38 cellular contexts compared by ENCODE assay signal in genomic region chr5:147819371-147819770, GRCh38. TPM values are rescaled to one million over a fixed set of nuclear protein-coding genes. Genes with fewer than 3 reads are reported as not detected.
"Had no signal": no experiment of that assay in that cellular context is flagged by ENCODE, and none has a peak within 500 bp of the region (broad histone marks: within the 10 kb centered on the region; RNA-seq: fewer than 3 reads in every experiment).

No MANE protein-coding gene starts in this region.

- H3K4me3 ChIP-seq: ascending aorta, Peyer's patch had no signal

- H3K27ac ChIP-seq: ascending aorta, KMS-11, Peyer's patch, WERI-Rb-1 had no signal

- H3K36me3 ChIP-seq: ascending aorta, Peyer's patch, WERI-Rb-1 had no signal

- H3K9me3 ChIP-seq: ascending aorta, Peyer's patch had no signal

- H3K9ac ChIP-seq: KMS-11 had no signal

- DNase-seq: activated CD4-positive, alpha-beta memory T cell treated with anti-CD3 and anti-CD28 coated beads, Interleukin-2, amount 10 ng/mL, durations not matched to agents 7 days and 5 days; activated CD4-positive, alpha-beta T cell treated with anti-CD3 and anti-CD28 coated beads for 1 hour; activated CD4-positive, alpha-beta T cell treated with anti-CD3 and anti-CD28 coated beads for 48 hours; activated CD4-positive, CD25-positive, alpha-beta regulatory T cell; activated CD8-positive, alpha-beta memory T cell treated with anti-CD3 and anti-CD28 coated beads for 24 hours; activated CD8-positive, alpha-beta memory T cell treated with anti-CD3 and anti-CD28 coated beads, Interleukin-2, amount 10 ng/mL, durations not matched to agents 7 days and 5 days; activated CD8-positive, alpha-beta memory T cell treated with anti-CD3 and anti-CD28 coated beads, Interleukin-2, amount 50 U/mL, for 48 hours; activated effector memory CD4-positive, alpha-beta T cell treated with anti-CD3 and anti-CD28 coated beads, Interleukin-2, amount 50 U/mL, for 16 hours; activated naive CD4-positive, alpha-beta T cell; activated naive CD4-positive, alpha-beta T cell treated with anti-CD3 and anti-CD28 coated beads, Interleukin-2, amount 50 U/mL, for 16 hours; activated naive CD8-positive, alpha-beta T cell treated with anti-CD3 and anti-CD28 coated beads for 36 hours; activated T-cell treated with anti-CD3 and anti-CD28 coated beads, Interleukin-2, amount 50 U/mL, for 72 hours; amygdala; caudate nucleus; cerebellar nuclear complex; NCI-H1105; NCI-H1417 treated with DMSO at 0.1 percent for 48 hours; NCI-H1930; NCI-H2081 treated with DMSO at 0.1 percent for 48 hours; NCI-H226; NCI-H446 treated with DMSO at 0.1 percent for 48 hours; NCI-H524; NCI-H748 treated with DMSO at 0.1 percent for 48 hours; NK-92 treated with Interleukin-12 subunit alpha and Interleukin-12 subunit beta, amount 100 ng/mL, for 24 hours; PC-3; Peyer's patch; RPMI8226; SHP77 treated with DMSO at 0.1 percent for 48 hours; T1000; WERI-Rb-1 had no signal

- ATAC-seq: activated CD8-positive, alpha-beta memory T cell treated with anti-CD3 and anti-CD28 coated beads, Interleukin-2, amount 10 ng/mL, durations not matched to agents 7 days and 5 days; activated T-cell treated with anti-CD3 and anti-CD28 coated beads, Interleukin-2, amount 50 U/mL, for 72 hours; activated T-helper 17 cell treated with anti-CD3 and anti-CD28 coated beads, Interleukin-2, amount 50 U/mL, for 72 hours; PC-3 had no signal

- H3K4me1 ChIP-seq: ascending aorta, Peyer's patch had no signal

- H3K4me2 ChIP-seq: KMS-11 had no signal

- H3K27me3 ChIP-seq: ascending aorta, Peyer's patch had no signal

RNA-seq across cellular contexts. Expression of gene SPINK1, which starts 12.1 kb away (rescaled TPM):
- total RNA-seq: activated CD4-positive, alpha-beta memory T cell treated with anti-CD3 and anti-CD28 coated beads, Interleukin-2, amount 10 ng/mL, durations not matched to agents 7 days and 5 days; activated CD8-positive, alpha-beta memory T cell treated with anti-CD3 and anti-CD28 coated beads, Interleukin-2, amount 10 ng/mL, durations not matched to agents 7 days and 5 days; activated naive CD8-positive, alpha-beta T cell treated with anti-CD3 and anti-CD28 coated beads for 36 hours; activated T-cell treated with anti-CD3 and anti-CD28 coated beads, Interleukin-2, amount 50 U/mL, for 72 hours; activated T-helper 17 cell treated with anti-CD3 and anti-CD28 coated beads, Interleukin-2, amount 50 U/mL, for 72 hours; ascending aorta; M059J; PC-3; T-helper 1 cell treated with Interleukin-12 subunit alpha and Interleukin-12 subunit beta and Interleukin-4 antibody, amounts not matched to agents 30 ng/mL and 1 ng/mL, for 36 hours; T-helper 2 cell treated with Interferon-gamma antibody and Interleukin-4, amounts not matched to agents 100 ng/mL and 5 ng/mL, for 36 hours had no signal

RNA-seq across cellular contexts. Expression of gene JAKMIP2, which starts 36.8 kb away (rescaled TPM):
- total RNA-seq: ascending aorta, bronchial epithelial cell had no signal

RNA-seq across cellular contexts. Expression of gene SCGB3A2, which starts 59.1 kb away (rescaled TPM):
- total RNA-seq: activated CD4-positive, alpha-beta memory T cell treated with anti-CD3 and anti-CD28 coated beads, Interleukin-2, amount 10 ng/mL, durations not matched to agents 7 days and 5 days; activated CD8-positive, alpha-beta memory T cell treated with anti-CD3 and anti-CD28 coated beads, Interleukin-2, amount 10 ng/mL, durations not matched to agents 7 days and 5 days; activated naive CD8-positive, alpha-beta T cell treated with anti-CD3 and anti-CD28 coated beads for 36 hours; activated T-cell treated with anti-CD3 and anti-CD28 coated beads, Interleukin-2, amount 50 U/mL, for 72 hours; activated T-helper 17 cell treated with anti-CD3 and anti-CD28 coated beads, Interleukin-2, amount 50 U/mL, for 72 hours; ascending aorta; bronchial epithelial cell; M059J; Peyer's patch; SK-MEL-5; T-helper 1 cell treated with Interleukin-12 subunit alpha and Interleukin-12 subunit beta and Interleukin-4 antibody, amounts not matched to agents 30 ng/mL and 1 ng/mL, for 36 hours; T-helper 2 cell treated with Interferon-gamma antibody and Interleukin-4, amounts not matched to agents 100 ng/mL and 5 ng/mL, for 36 hours had no signal
